11 cellular contexts compared by ENCODE assay signal in genomic region chr13:67147257-67148218, GRCh38.
DNase-seq lines count a peak whose midpoint lies in the region; ATAC-seq and TF ChIP-seq lines count a peak whose summit lies in the region.
"Had no signal": no experiment of that assay in that cellular context is flagged by ENCODE, and none has a peak within 500 bp of the region (broad histone marks: within the 10 kb centered on the region; RNA-seq: fewer than 3 reads in every experiment).

No MANE protein-coding gene starts in this region.

- no peaks in the 10 kb centered on the region for H3K9me2 ChIP-seq in OCI-LY1 (ENCODE audit: low read depth, low read length)

- H2AFZ ChIP-seq in OCI-LY1 (ENCODE audit: low read length) (peak overlapping the region; percentile 82), fibroblast of lung (ENCODE audit: low read length) (peak overlapping the region; percentile 60)

- H3K9me3 Mint-ChIP-seq in nephron progenitor cell: no peaks in the 10 kb centered on the region

- H3K4me1 Mint-ChIP-seq in nephron progenitor cell: peaks cover 21% of the 10 kb centered on the region

- H3K36me3 ChIP-seq in OCI-LY1 (ENCODE audit: insufficient read depth, low read length) (no peaks in the 10 kb centered on the region), fibroblast of lung (ENCODE audit: control insufficient read depth, insufficient read depth, low read length) (no peaks in the 10 kb centered on the region)
- H3K36me3 ChIP-seq: neutrophil, tibial artery had no signal

- H3K4me3 ChIP-seq in OCI-LY1 (ENCODE audit: low read depth, low read length, poor library complexity, severe bottlenecking) (no peak overlapping the region), fibroblast of lung (replicated peaks in 1 of 4; ENCODE audit: control extremely low read depth in 1 of 4, insufficient read depth in 1 of 4, low read depth in 3 of 4, low read length in 4 of 4) (peak overlapping the region in 1 of 4 experiments; percentile 29)
- H3K4me3 ChIP-seq: tibial artery had no signal

- H3K4me3 Mint-ChIP-seq in nephron progenitor cell: no peak overlapping the region

- H3K36me3 Mint-ChIP-seq in nephron progenitor cell (ENCODE audit: low read depth): no peaks in the 10 kb centered on the region

- peaks cover 23% of the 10 kb centered on the region for H3K4me1 ChIP-seq in OCI-LY1 (ENCODE audit: insufficient read depth, low read length, severe bottlenecking)
- H3K4me1 ChIP-seq in fibroblast of lung (ENCODE audit: control insufficient read depth, extremely low read depth, insufficient read depth, low read length): no peaks in the 10 kb centered on the region

- in situ Hi-C loops in KBM-7 (cut with MboI; ENCODE audit: low pct_unique_long_range_greater_than_20kb, low sequenced_read_pairs): no loop called here

- ATAC-seq in GM18505 (IDR thresholded peaks at IDR 0.05; ENCODE audit: unreplicated experiment) (no peak), GM21825 (IDR thresholded peaks at IDR 0.05; ENCODE audit: unreplicated experiment) (no peak)

- H3K79me2 ChIP-seq in OCI-LY1 (ENCODE audit: insufficient read depth, low read length) (no peaks in the 10 kb centered on the region), fibroblast of lung (ENCODE audit: control insufficient read depth, insufficient read depth, low read length) (no peaks in the 10 kb centered on the region)

- no peak overlapping the region for H3K27ac ChIP-seq in OCI-LY1 (ENCODE audit: low read depth, low read length, poor library complexity, severe bottlenecking)
- peak overlapping the region; percentile 19 for H3K27ac ChIP-seq in fibroblast of lung (ENCODE audit: insufficient read depth, low read length)
- H3K27ac ChIP-seq: neutrophil, tibial artery had no signal

- H3K4me2 ChIP-seq in OCI-LY1 (ENCODE audit: low read length) (peak overlapping the region; percentile 27; the same call in 1 of the 2 replicates), fibroblast of lung (ENCODE audit: extremely low read depth, insufficient read depth, low read length) (peak overlapping the region; percentile 37)

- H3K27me3 ChIP-seq in OCI-LY1 (ENCODE audit: insufficient read depth, low read length) (no peaks in the 10 kb centered on the region), fibroblast of lung (ENCODE audit: control insufficient read depth, insufficient read depth, low read length) (no peaks in the 10 kb centered on the region)
- H3K27me3 ChIP-seq: neutrophil, tibial artery had no signal

- H4K20me1 ChIP-seq in OCI-LY1 (ENCODE audit: insufficient read depth, low read length): no peaks in the 10 kb centered on the region
- no peaks in the 10 kb centered on the region for H4K20me1 ChIP-seq in fibroblast of lung (ENCODE audit: control insufficient read depth, extremely low read depth, insufficient read depth, low read length)

- TF ChIP-seq CTCF in OCI-LY1 (IDR thresholded peaks at IDR 0.05; ENCODE audit: low read length) (no peak), fibroblast of lung (conservative IDR thresholded peaks at IDR 0.05 in 1 of 2, IDR thresholded peaks at IDR 0.05 in 1 of 2; ENCODE audit: low read depth in 1 of 2, low read length in 2 of 2) (no peak), nephron progenitor cell (IDR thresholded peaks at IDR 0.05) (no peak)

- peak overlapping the region; percentile 54 for H3K27ac Mint-ChIP-seq in nephron progenitor cell

- DNase-seq in DMS114 treated with DMSO at 0.1 percent for 48 hours (lab: John Stamatoyannopoulos, UW; ENCODE audit: unreplicated experiment) (peak; percentile 77), fibroblast of lung (ENCODE audit: low read depth in 2 of 2) (peak; percentile 63 to 85), nephron progenitor cell (no peak), KBM-7 (no peak), NCI-H524 treated with DMSO at 0.1 percent for 48 hours (lab: John Stamatoyannopoulos, UW) (no peak)
- DNase-seq: central memory CD4-positive, alpha-beta T cell; tibial artery had no signal

- TF ChIP-seq POLR2A in GM18505 (IDR thresholded peaks at IDR 0.05; ENCODE audit: borderline replicate concordance, extremely low read depth, insufficient read depth, insufficient read length): no peak

- H3F3A ChIP-seq in OCI-LY1 (ENCODE audit: insufficient read depth, low read length): no peaks in the 10 kb centered on the region

- no peaks in the 10 kb centered on the region for H3K9me3 ChIP-seq in OCI-LY1 (ENCODE audit: low read length)
- H3K9me3 ChIP-seq in fibroblast of lung (ENCODE audit: control insufficient read depth, insufficient read depth, low read depth, low read length): no peaks in the 10 kb centered on the region
- H3K9me3 ChIP-seq: neutrophil, tibial artery had no signal

- no peak overlapping the region for H3K9ac ChIP-seq in OCI-LY1 (ENCODE audit: low read length)
- H3K9ac ChIP-seq in fibroblast of lung (ENCODE audit: insufficient read depth, low read length): no peak overlapping the region

- peaks cover 4% of the 10 kb centered on the region for H3K27me3 Mint-ChIP-seq in nephron progenitor cell (ENCODE audit: low read depth, poor library complexity)

Comparison
In these comparisons a context has a peak if more than half of its experiments do, and no peak if none do; other contexts are left out.
1. DNase-seq: peak in DMS114 treated with DMSO at 0.1 percent for 48 hours (single experiment) and fibroblast of lung (2 of 2); none in nephron progenitor cell (single experiment), KBM-7 (single experiment) and NCI-H524 treated with DMSO at 0.1 percent for 48 hours (single experiment).